ENCODE assay signal across 20 cellular contexts in the genomic region with DNA sequence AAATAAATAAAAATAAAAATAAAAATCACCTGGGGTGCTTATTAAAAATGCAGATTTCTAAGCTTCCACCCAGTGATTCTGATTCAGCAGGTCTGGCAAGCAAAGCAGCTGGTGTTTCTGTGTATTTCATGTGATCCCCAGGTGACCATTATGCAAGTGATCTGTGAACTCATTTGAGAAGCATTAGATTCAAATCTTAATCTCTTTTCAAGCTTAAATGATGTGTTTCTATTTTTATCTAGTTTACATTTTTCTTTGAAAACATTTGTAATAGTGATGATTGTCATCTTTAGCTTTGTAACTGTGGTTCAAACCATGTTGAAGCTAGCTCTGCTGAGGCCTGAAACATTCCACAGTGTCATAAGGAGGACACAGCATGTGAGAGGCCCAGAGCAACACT.
DNase-seq lines count a peak whose midpoint lies in the region; ATAC-seq, FAIRE-seq and TF ChIP-seq lines count a peak whose summit lies in the region.
"Had no signal": no experiment of that assay in that cellular context is flagged by ENCODE, and none has a peak within 500 bp of the region (broad histone marks: within the 10 kb centered on the region; RNA-seq: fewer than 3 reads in every experiment).

No MANE protein-coding gene starts in this region.

- H3K4me3 ChIP-seq in astrocyte (ENCODE audit: insufficient read depth, low read depth, low read length) (no peak overlapping the region), fibroblast of villous mesenchyme (ENCODE audit: low read depth, low read length) (no peak overlapping the region), retinal pigment epithelial cell (ENCODE audit: low read length) (no peak overlapping the region)
- H3K4me3 ChIP-seq: HAP-1, PC-9 had no signal

- DNase-seq in NCI-H2171 treated with DMSO at 0.1 percent for 48 hours (lab: John Stamatoyannopoulos, UW) (peak; percentile 2), NCI-H2171 (lab: John Stamatoyannopoulos, UW) (no peak), astrocyte (ENCODE audit: low read depth) (peak; percentile 82), fibroblast of villous mesenchyme (ENCODE audit: low read depth) (peak; percentile 71), retinal pigment epithelial cell (ENCODE audit: low read depth) (peak; percentile 93), NCI-H2227 treated with DMSO at 0.1 percent for 48 hours (lab: John Stamatoyannopoulos, UW) (no peak)
- DNase-seq: Calu3; CD4-positive, alpha-beta memory T cell; MM.1S; NCI-H1092 treated with DMSO at 0.1 percent for 48 hours; NCI-H446; NCI-H748 treated with DMSO at 0.1 percent for 48 hours; PC-9; SK-N-SH had no signal

- H3K4me3 Mint-ChIP-seq in astrocyte (ENCODE audit: unreplicated experiment): no peak overlapping the region
- H3K4me3 Mint-ChIP-seq: CD4-positive, alpha-beta memory T cell had no signal

- H3K9me3 Mint-ChIP-seq in astrocyte (ENCODE audit: unreplicated experiment): no peaks in the 10 kb centered on the region

- no peaks in the 10 kb centered on the region for H3K27me3 Mint-ChIP-seq in astrocyte (ENCODE audit: low read depth, unreplicated experiment)
- H3K27me3 Mint-ChIP-seq: CD4-positive, alpha-beta memory T cell had no signal

- H3K36me3 Mint-ChIP-seq in astrocyte (ENCODE audit: low read depth, unreplicated experiment): no peaks in the 10 kb centered on the region
- H3K36me3 Mint-ChIP-seq: CD4-positive, alpha-beta memory T cell had no signal

- TF ChIP-seq CTCF in astrocyte (IDR thresholded peaks at IDR 0.05; ENCODE audit: insufficient read depth, low read depth, low read length) (no peak), fibroblast of villous mesenchyme (IDR thresholded peaks at IDR 0.05; ENCODE audit: insufficient read depth, low read depth, low read length) (no peak), retinal pigment epithelial cell (conservative IDR thresholded peaks at IDR 0.05; ENCODE audit: low read depth, low read length) (no peak)

- no peaks in the 10 kb centered on the region for H3K36me3 ChIP-seq in astrocyte (ENCODE audit: insufficient read depth, low read length)
- H3K36me3 ChIP-seq: HAP-1 had no signal

- no peak overlapping the region for H3K4me2 ChIP-seq in astrocyte (ENCODE audit: low read length)
- H3K4me2 ChIP-seq: KMS-11, PC-9, SK-N-SH had no signal

- no peaks in the 10 kb centered on the region for H4K20me1 ChIP-seq in astrocyte (ENCODE audit: insufficient read depth, low read length)

- H3K27ac ChIP-seq in astrocyte (ENCODE audit: low read depth, low read length): no peak overlapping the region
- H3K27ac ChIP-seq: 22Rv1, KMS-11, PC-9 had no signal

- no peak overlapping the region for H2AFZ ChIP-seq in astrocyte (ENCODE audit: low read depth, low read length)
- H2AFZ ChIP-seq: PC-9 had no signal

- no peaks in the 10 kb centered on the region for H3K27me3 ChIP-seq in astrocyte (ENCODE audit: insufficient read depth, low read length)

- ATAC-seq in HG02870 (IDR thresholded peaks at IDR 0.05; ENCODE audit: unreplicated experiment) (no peak), HG03521 (IDR thresholded peaks at IDR 0.05; ENCODE audit: unreplicated experiment) (no peak)
- ATAC-seq: Right ventricle myocardium inferior had no signal

- no peaks in the 10 kb centered on the region for H3K79me2 ChIP-seq in astrocyte (ENCODE audit: insufficient read depth, low read length)

- H3K4me1 Mint-ChIP-seq in astrocyte (ENCODE audit: low read depth, unreplicated experiment): peaks cover 13% of the 10 kb centered on the region
- H3K4me1 Mint-ChIP-seq: CD4-positive, alpha-beta memory T cell had no signal

- H3K9ac ChIP-seq in astrocyte (ENCODE audit: low read length): no peak overlapping the region
- H3K9ac ChIP-seq: KMS-11, SK-N-SH had no signal

- H3K9me3 ChIP-seq in astrocyte (ENCODE audit: insufficient read depth, low read depth, low read length): no peaks in the 10 kb centered on the region
- H3K9me3 ChIP-seq: HAP-1, SK-N-SH had no signal

- no peak overlapping the region for H3K27ac Mint-ChIP-seq in astrocyte (ENCODE audit: unreplicated experiment)
- H3K27ac Mint-ChIP-seq: CD4-positive, alpha-beta memory T cell had no signal

- FAIRE-seq in astrocyte (lab: Jason Lieb, UNC): no peak

- peaks cover 16% of the 10 kb centered on the region for H3K4me1 ChIP-seq in astrocyte (ENCODE audit: insufficient read depth, low read length)

Comparison
In these comparisons a context has a peak if more than half of its experiments do, and no peak if none do; other contexts are left out.
1. DNase-seq: peak in NCI-H2171 treated with DMSO at 0.1 percent for 48 hours (single experiment), astrocyte (single experiment), fibroblast of villous mesenchyme (single experiment) and retinal pigment epithelial cell (single experiment); none in NCI-H2171 (single experiment) and NCI-H2227 treated with DMSO at 0.1 percent for 48 hours (single experiment).